8 cellular contexts compared by ENCODE assay signal in the genomic region with DNA sequence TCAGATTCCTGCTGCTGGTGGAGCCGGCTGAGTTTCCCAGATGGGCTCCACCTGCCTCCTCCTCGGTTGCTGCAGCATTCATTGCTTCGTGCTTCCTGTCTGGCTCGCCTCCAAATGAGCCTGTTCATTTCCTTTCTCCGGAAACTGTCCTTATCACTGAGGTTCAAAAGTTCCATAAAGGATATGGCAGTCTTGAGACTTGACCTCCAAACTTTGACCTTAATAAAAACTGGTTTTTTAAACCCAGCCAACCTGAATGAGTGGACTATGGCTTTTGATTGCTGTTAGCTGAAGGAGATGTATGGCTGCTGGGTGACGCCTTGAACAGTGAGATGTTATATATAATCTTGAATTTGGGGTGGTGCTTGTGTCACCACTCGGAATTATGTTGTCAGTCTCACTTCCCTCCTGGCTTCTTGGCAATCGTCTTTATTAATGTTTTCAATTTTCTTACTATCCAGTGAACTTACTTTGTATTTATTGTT.
DNase-seq lines count a peak whose midpoint lies in the region; TF ChIP-seq lines count a peak whose summit lies in the region.

No MANE protein-coding gene starts in this region.

- H3K4me1 ChIP-seq in OCI-LY1 (ENCODE audit: insufficient read depth, low read length, severe bottlenecking) (peaks cover 60% of the 10 kb centered on the region), breast epithelium (peaks cover 0 to 28% of the 10 kb centered on the region in 2 donors), HAP-1 (peaks cover 29% of the 10 kb centered on the region)

- no peaks in the 10 kb centered on the region for H3K9me2 ChIP-seq in OCI-LY1 (ENCODE audit: low read depth, low read length)

- no peaks in the 10 kb centered on the region for H3K27me3 ChIP-seq in OCI-LY1 (ENCODE audit: insufficient read depth, low read length)
- H3K27me3 ChIP-seq in breast epithelium: no peaks in the 10 kb centered on the region
- H3K27me3 ChIP-seq in HAP-1 (ENCODE audit: low read depth): no peaks in the 10 kb centered on the region

- intact Hi-C loops in breast epithelium (cut with DNase I; ENCODE audit: low total_unique reads): no loop called here

- H2AFZ ChIP-seq in OCI-LY1 (ENCODE audit: low read length): no peak overlapping the region

- H3K27ac ChIP-seq in OCI-LY1 (ENCODE audit: low read depth, low read length, poor library complexity, severe bottlenecking) (peak overlapping the region; percentile 62), breast epithelium (peak overlapping the region; percentile 23 to 78)

- no peaks in the 10 kb centered on the region for H3K36me3 ChIP-seq in OCI-LY1 (ENCODE audit: insufficient read depth, low read length)
- H3K36me3 ChIP-seq in breast epithelium: no peaks in the 10 kb centered on the region
- H3K36me3 ChIP-seq in HAP-1 (replicated peaks): no peaks in the 10 kb centered on the region

- H3K9me3 ChIP-seq in OCI-LY1 (ENCODE audit: low read length) (no peaks in the 10 kb centered on the region), breast epithelium (no peaks in the 10 kb centered on the region), HAP-1 (no peaks in the 10 kb centered on the region)

- no peak for TF ChIP-seq POLR2A in breast epithelium (IDR thresholded peaks at IDR 0.05)

- H4K20me1 ChIP-seq in OCI-LY1 (ENCODE audit: insufficient read depth, low read length): no peaks in the 10 kb centered on the region

- no peak overlapping the region; the same call in 1 of the 2 replicates for H3K9ac ChIP-seq in OCI-LY1 (ENCODE audit: low read length)

- no peaks in the 10 kb centered on the region for H3K79me2 ChIP-seq in OCI-LY1 (ENCODE audit: insufficient read depth, low read length)

- no peak for TF ChIP-seq CTCF in OCI-LY1 (IDR thresholded peaks at IDR 0.05; ENCODE audit: low read length)
- TF ChIP-seq CTCF in breast epithelium (IDR thresholded peaks at IDR 0.05): no peak

- no peak overlapping the region for H3K4me3 ChIP-seq in OCI-LY1 (ENCODE audit: low read depth, low read length, poor library complexity, severe bottlenecking)
- no peak overlapping the region for H3K4me3 ChIP-seq in breast epithelium
- H3K4me3 ChIP-seq in HAP-1: no peak overlapping the region

- H3K4me2 ChIP-seq in OCI-LY1 (ENCODE audit: low read length): peak overlapping the region; percentile 34; the same call in 1 of the 2 replicates

- DNase-seq in activated effector memory CD4-positive, alpha-beta T cell treated with anti-CD3 and anti-CD28 coated beads, Interleukin-2, amount 50 U/mL, for 16 hours: peak; percentile 83
- DNase-seq in activated effector memory CD4-positive, alpha-beta T cell treated with Interleukin-2 at 50 U/mL for 16 hours: no peak
- no peak for DNase-seq in breast epithelium (ENCODE audit: low spot score in 2 of 2)
- DNase-seq in mucosa of gallbladder (ENCODE audit: low spot score): peak; percentile 79
- DNase-seq in anterior cingulate cortex (lab: John Stamatoyannopoulos, UW): no peak
- DNase-seq in HAP-1 (ENCODE audit: low spot score in 2 of 2): no peak
- no peak for DNase-seq in D341Med (ENCODE audit: low spot score)

- no peaks in the 10 kb centered on the region for H3F3A ChIP-seq in OCI-LY1 (ENCODE audit: insufficient read depth, low read length)

- in situ Hi-C loops in HAP-1 (cut with MboI; ENCODE audit: low sequenced_read_pairs): no loop called here

Comparison
In these comparisons a context has a peak if more than half of its experiments do, and no peak if none do; other contexts are left out.
1. DNase-seq: peak in activated effector memory CD4-positive, alpha-beta T cell treated with anti-CD3 and anti-CD28 coated beads, Interleukin-2, amount 50 U/mL, for 16 hours (single experiment) and mucosa of gallbladder (single experiment); none in activated effector memory CD4-positive, alpha-beta T cell treated with Interleukin-2 at 50 U/mL for 16 hours (single experiment), breast epithelium (0 of 2), anterior cingulate cortex (0 of 58), HAP-1 (0 of 2) and D341Med (single experiment).